26 cellular contexts compared by ENCODE assay signal in genomic region chr16:56715128-56715527, GRCh38. TPM values are rescaled to one million over a fixed set of nuclear protein-coding genes. Genes with fewer than 3 reads are reported as not detected.
"Had no signal": no experiment of that assay in that cellular context is flagged by ENCODE, and none has a peak within 500 bp of the region (broad histone marks: within the 10 kb centered on the region; RNA-seq: fewer than 3 reads in every experiment).

No MANE protein-coding gene starts in this region.

- H3K9me3 ChIP-seq: body of pancreas, heart right ventricle, ovary, psoas muscle, right atrium auricular region, tibial artery had no signal

- DNase-seq: activated CD4-positive, alpha-beta T cell treated with anti-CD3 and anti-CD28 coated beads, Interleukin-2, amount 50 U/mL, for 1 hour; activated CD4-positive, CD25-positive, alpha-beta regulatory T cell treated with anti-CD3 and anti-CD28 coated beads, Interleukin-2, amount 50 U/mL, for 72 hours; activated gamma-delta T cell; anterior cingulate cortex; body of pancreas; cortex of kidney; foreskin fibroblast; heart right ventricle; islet precursor cell; left cardiac atrium; midbrain; ovary; psoas muscle; stimulated activated CD4-positive, alpha-beta T cell treated with anti-CD3 and anti-CD28 coated beads, Interleukin-4, amount 100 ng/mL, for 4 hours; stimulated activated naive CD8-positive, alpha-beta T cell treated with anti-CD3 and anti-CD28 coated beads, Interleukin-15, amount 100 ng/mL, for 72 hours; T1000; tibial artery had no signal

- H3K4me3 ChIP-seq: body of pancreas, cardiac muscle cell, heart right ventricle, ovary, psoas muscle, right atrium auricular region, tibial artery had no signal

- H3K27ac ChIP-seq: body of pancreas, cardiac muscle cell, heart right ventricle, ovary, psoas muscle, right atrium auricular region, tibial artery had no signal

- H3K27ac Mint-ChIP-seq: activated naive CD4-positive, alpha-beta T cell treated with anti-CD3 and anti-CD28 coated beads, Interleukin-2, amount 50 U/mL, for 24 hours; activated T-helper 1 cell treated with anti-CD3 and anti-CD28 coated beads, Interleukin-12 subunit alpha, Interleukin-12 subunit beta, Interleukin-2, Interleukin-4 antibody, amounts not matched to agents 30 ng/mL and 10 ng/mL and 1 ng/mL, durations not matched to agents 14 hours and 24 hours and 36 hours; natural killer cell treated with Interleukin-12 subunit alpha and Interleukin-12 subunit beta and Interleukin-15 and Interleukin-18, amount 100 ng/mL, for 72 hours; stimulated activated naive CD8-positive, alpha-beta T cell treated with anti-CD3 and anti-CD28 coated beads, Interleukin-15, amount 100 ng/mL, for 72 hours; T-helper 1 cell treated with Interleukin-12 subunit alpha and Interleukin-12 subunit beta and Interleukin-4 antibody, amounts not matched to agents 30 μg/mL and 1 μg/mL, for 36 hours had no signal

- H3K27me3 Mint-ChIP-seq: activated naive CD4-positive, alpha-beta T cell treated with anti-CD3 and anti-CD28 coated beads, Interleukin-2, amount 50 U/mL, for 24 hours; natural killer cell treated with Interleukin-12 subunit alpha and Interleukin-12 subunit beta and Interleukin-15 and Interleukin-18, amount 100 ng/mL, for 72 hours; stimulated activated naive CD8-positive, alpha-beta T cell treated with anti-CD3 and anti-CD28 coated beads, Interleukin-15, amount 100 ng/mL, for 72 hours had no signal

- H3K27me3 ChIP-seq: body of pancreas, cardiac muscle cell, ovary, right atrium auricular region had no signal

- H3K4me3 Mint-ChIP-seq: activated naive CD4-positive, alpha-beta T cell treated with anti-CD3 and anti-CD28 coated beads, Interleukin-2, amount 50 U/mL, for 24 hours; activated T-helper 1 cell treated with anti-CD3 and anti-CD28 coated beads, Interleukin-12 subunit alpha, Interleukin-12 subunit beta, Interleukin-2, Interleukin-4 antibody, amounts not matched to agents 30 ng/mL and 10 ng/mL and 1 ng/mL, durations not matched to agents 14 hours and 24 hours and 36 hours; natural killer cell treated with Interleukin-12 subunit alpha and Interleukin-12 subunit beta and Interleukin-15 and Interleukin-18, amount 100 ng/mL, for 72 hours; stimulated activated naive CD8-positive, alpha-beta T cell treated with anti-CD3 and anti-CD28 coated beads, Interleukin-15, amount 100 ng/mL, for 72 hours; T-helper 1 cell treated with Interleukin-12 subunit alpha and Interleukin-12 subunit beta and Interleukin-4 antibody, amounts not matched to agents 30 μg/mL and 1 μg/mL, for 36 hours had no signal

- H3K36me3 ChIP-seq: cardiac muscle cell, heart right ventricle, ovary, right atrium auricular region, tibial artery had no signal

- H3K36me3 Mint-ChIP-seq: activated naive CD4-positive, alpha-beta T cell treated with anti-CD3 and anti-CD28 coated beads, Interleukin-2, amount 50 U/mL, for 24 hours; natural killer cell treated with Interleukin-12 subunit alpha and Interleukin-12 subunit beta and Interleukin-15 and Interleukin-18, amount 100 ng/mL, for 72 hours had no signal

- H3K4me1 ChIP-seq: body of pancreas, heart right ventricle, psoas muscle, right atrium auricular region, tibial artery had no signal

- H3K9me3 Mint-ChIP-seq: activated naive CD4-positive, alpha-beta T cell treated with anti-CD3 and anti-CD28 coated beads, Interleukin-2, amount 50 U/mL, for 24 hours; activated T-helper 1 cell treated with anti-CD3 and anti-CD28 coated beads, Interleukin-12 subunit alpha, Interleukin-12 subunit beta, Interleukin-2, Interleukin-4 antibody, amounts not matched to agents 30 ng/mL and 10 ng/mL and 1 ng/mL, durations not matched to agents 14 hours and 24 hours and 36 hours; natural killer cell treated with Interleukin-12 subunit alpha and Interleukin-12 subunit beta and Interleukin-15 and Interleukin-18, amount 100 ng/mL, for 72 hours; stimulated activated naive CD8-positive, alpha-beta T cell treated with anti-CD3 and anti-CD28 coated beads, Interleukin-15, amount 100 ng/mL, for 72 hours; T-helper 1 cell treated with Interleukin-12 subunit alpha and Interleukin-12 subunit beta and Interleukin-4 antibody, amounts not matched to agents 30 μg/mL and 1 μg/mL, for 36 hours had no signal

- ATAC-seq: body of pancreas; heart right ventricle; left cardiac atrium; natural killer cell treated with Interleukin-12 subunit alpha and Interleukin-12 subunit beta and Interleukin-15 and Interleukin-18, amount 100 ng/mL, for 72 hours; psoas muscle; stimulated activated naive CD8-positive, alpha-beta T cell treated with anti-CD3 and anti-CD28 coated beads, Interleukin-15, amount 100 ng/mL, for 72 hours had no signal

RNA-seq across cellular contexts. Expression of gene MT1H, which starts 45.5 kb away (rescaled TPM):
- total RNA-seq: cardiac muscle cell; cerebellum; fibroblast of lung; left cardiac atrium; natural killer cell treated with Interleukin-12 subunit alpha and Interleukin-12 subunit beta and Interleukin-15 and Interleukin-18, amount 100 ng/mL, for 72 hours; psoas muscle; right atrium auricular region; urinary bladder had no signal
- polyA plus RNA-seq: cardiac muscle cell, fibroblast of lung, heart right ventricle, ovary, psoas muscle, urinary bladder had no signal

RNA-seq across cellular contexts. Expression of gene MT1G, which starts 47.3 kb away (rescaled TPM):
- total RNA-seq: cardiac muscle cell, cerebellum, urinary bladder had no signal
- polyA plus RNA-seq: cardiac muscle cell had no signal

RNA-seq across cellular contexts. Expression of gene MT1F, which starts 57.4 kb away (rescaled TPM):
- total RNA-seq: cardiac muscle cell had no signal
- polyA plus RNA-seq: cardiac muscle cell had no signal
